ENCODE assay signal across 29 cellular contexts in the genomic region with DNA sequence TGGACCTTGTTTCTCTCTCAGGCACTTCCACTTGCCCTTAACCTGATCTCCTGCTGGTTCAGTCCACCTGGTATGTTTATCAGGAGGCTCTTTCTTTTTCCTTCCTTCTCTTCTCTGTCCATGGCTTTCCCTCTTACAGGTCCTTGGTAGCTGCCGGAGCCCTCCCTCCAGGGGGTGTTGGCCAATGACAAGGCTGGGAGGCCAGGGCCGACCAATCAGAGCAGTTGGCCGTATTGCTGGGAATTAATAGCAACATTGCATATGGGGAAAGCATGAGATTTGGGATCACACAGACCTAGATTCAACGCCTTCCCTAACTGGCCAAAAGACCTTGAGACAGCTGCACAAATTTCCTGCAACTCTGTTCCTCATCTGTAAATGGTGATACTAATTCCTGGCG.
"Had no signal": no experiment of that assay in that cellular context is flagged by ENCODE, and none has a peak within 500 bp of the region (broad histone marks: within the 10 kb centered on the region; RNA-seq: fewer than 3 reads in every experiment).

No MANE protein-coding gene starts in this region.

- H3K9me3 ChIP-seq: MG63 had no signal

- DNase-seq: activated CD4-positive, alpha-beta memory T cell treated with anti-CD3 and anti-CD28 coated beads, Interleukin-2, amount 10 ng/mL, durations not matched to agents 7 days and 5 days; activated CD4-positive, alpha-beta T cell treated with anti-CD3 and anti-CD28 coated beads for 1 hour; activated CD4-positive, alpha-beta T cell treated with anti-CD3 and anti-CD28 coated beads for 48 hours; activated CD4-positive, CD25-positive, alpha-beta regulatory T cell; activated CD8-positive, alpha-beta memory T cell treated with anti-CD3 and anti-CD28 coated beads for 24 hours; activated CD8-positive, alpha-beta memory T cell treated with anti-CD3 and anti-CD28 coated beads, Interleukin-2, amount 10 ng/mL, durations not matched to agents 7 days and 5 days; activated CD8-positive, alpha-beta memory T cell treated with anti-CD3 and anti-CD28 coated beads, Interleukin-2, amount 50 U/mL, for 48 hours; activated effector memory CD4-positive, alpha-beta T cell treated with Interleukin-2 at 50 U/mL for 16 hours; activated naive CD4-positive, alpha-beta T cell treated with anti-CD3 and anti-CD28 coated beads, Interleukin-2, amount 10 ng/mL, durations not matched to agents 7 days and 5 days; activated naive CD8-positive, alpha-beta T cell treated with anti-CD3 and anti-CD28 coated beads, Interleukin-2, amount 50 U/mL, for 24 hours; activated T-cell treated with anti-CD3 and anti-CD28 coated beads, Interleukin-2, amount 50 U/mL, for 48 hours; caudate nucleus; cerebellar nuclear complex; Kasumi-1; MG63; NCI-H1048; NCI-H187; NCI-H2081; NCI-H226; NCI-H446 treated with DMSO at 0.1 percent for 48 hours; NCI-H524; NK-92 treated with Interleukin-12 subunit alpha and Interleukin-12 subunit beta, amount 100 ng/mL, for 24 hours; Right ventricle myocardium superior; SW 1271; T-helper 1 cell; T-helper 2 cell; T-helper 9 cell had no signal

- ATAC-seq: activated CD8-positive, alpha-beta memory T cell treated with anti-CD3 and anti-CD28 coated beads, Interleukin-2, amount 10 ng/mL, durations not matched to agents 7 days and 5 days; activated naive CD8-positive, alpha-beta T cell treated with anti-CD3 and anti-CD28 coated beads, Interleukin-2, amount 50 U/mL, for 24 hours had no signal

- H3K27ac ChIP-seq: VCaP had no signal

- H3K4me3 ChIP-seq: MG63 had no signal

- FAIRE-seq: bronchial epithelial cell had no signal

- H3K27me3 ChIP-seq: MG63 had no signal
